15 cellular contexts compared by ENCODE assay signal in the genomic region with DNA sequence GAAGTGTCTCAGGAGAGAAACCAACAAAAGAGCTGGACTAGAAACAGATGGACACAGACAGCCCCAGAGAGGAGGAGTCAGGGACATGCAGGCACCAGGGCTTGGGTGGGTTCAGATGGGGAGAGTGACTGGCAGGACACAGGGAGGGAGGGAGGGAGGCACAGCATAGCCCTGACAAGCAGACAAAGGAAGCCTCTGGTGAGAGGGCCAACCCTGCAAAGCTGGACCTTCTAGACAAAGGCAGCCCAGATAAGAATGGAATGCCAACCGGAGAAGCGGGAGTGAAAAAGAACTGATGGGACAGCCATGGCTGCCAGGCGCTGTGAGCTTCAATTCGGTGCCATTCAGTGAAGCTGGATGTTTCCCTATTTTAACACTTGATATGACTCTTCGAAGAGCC.
"Had no signal": no experiment of that assay in that cellular context is flagged by ENCODE, and none has a peak within 500 bp of the region (broad histone marks: within the 10 kb centered on the region; RNA-seq: fewer than 3 reads in every experiment).

No MANE protein-coding gene starts in this region.

- H3K36me3 ChIP-seq: esophagus muscularis mucosa, suprapubic skin, upper lobe of left lung had no signal

- DNase-seq: activated naive CD4-positive, alpha-beta T cell treated with anti-CD3 and anti-CD28 coated beads, Interleukin-2, amount 10 ng/mL, durations not matched to agents 7 days and 5 days; kidney glomerular epithelial cell; nephron progenitor cell; small intestine; stimulated activated CD4-positive, alpha-beta T cell treated with anti-CD3 and anti-CD28 coated beads, Interleukin-4, amount 100 ng/mL, for 4 hours; stimulated activated CD8-positive, alpha-beta memory T cell treated with anti-CD3 and anti-CD28 coated beads, Interleukin-4, amount 100 ng/mL, for 48 hours; stimulated activated naive CD4-positive, alpha-beta T cell treated with Interleukin-2 at 50 U/mL for 16 hours; T-cell; T-helper 9 cell; upper lobe of left lung had no signal

- H3K27me3 ChIP-seq: upper lobe of left lung had no signal

- H3K9me3 ChIP-seq: esophagus muscularis mucosa, suprapubic skin, upper lobe of left lung had no signal

- H3K27ac ChIP-seq: esophagus muscularis mucosa, parathyroid adenoma, SK-N-MC, suprapubic skin, upper lobe of left lung had no signal

- ATAC-seq: activated CD4-positive, CD25-positive, alpha-beta regulatory T cell treated with anti-CD3 and anti-CD28 coated beads, Interleukin-2, amount 50 U/mL, for 24 hours; T-cell had no signal

- H3K4me3 ChIP-seq: esophagus muscularis mucosa, SK-N-MC, suprapubic skin, upper lobe of left lung had no signal

- H3K4me1 ChIP-seq: esophagus muscularis mucosa, parathyroid adenoma, suprapubic skin, upper lobe of left lung had no signal
